ENCODE assay signal across 13 cellular contexts in the genomic region with DNA sequence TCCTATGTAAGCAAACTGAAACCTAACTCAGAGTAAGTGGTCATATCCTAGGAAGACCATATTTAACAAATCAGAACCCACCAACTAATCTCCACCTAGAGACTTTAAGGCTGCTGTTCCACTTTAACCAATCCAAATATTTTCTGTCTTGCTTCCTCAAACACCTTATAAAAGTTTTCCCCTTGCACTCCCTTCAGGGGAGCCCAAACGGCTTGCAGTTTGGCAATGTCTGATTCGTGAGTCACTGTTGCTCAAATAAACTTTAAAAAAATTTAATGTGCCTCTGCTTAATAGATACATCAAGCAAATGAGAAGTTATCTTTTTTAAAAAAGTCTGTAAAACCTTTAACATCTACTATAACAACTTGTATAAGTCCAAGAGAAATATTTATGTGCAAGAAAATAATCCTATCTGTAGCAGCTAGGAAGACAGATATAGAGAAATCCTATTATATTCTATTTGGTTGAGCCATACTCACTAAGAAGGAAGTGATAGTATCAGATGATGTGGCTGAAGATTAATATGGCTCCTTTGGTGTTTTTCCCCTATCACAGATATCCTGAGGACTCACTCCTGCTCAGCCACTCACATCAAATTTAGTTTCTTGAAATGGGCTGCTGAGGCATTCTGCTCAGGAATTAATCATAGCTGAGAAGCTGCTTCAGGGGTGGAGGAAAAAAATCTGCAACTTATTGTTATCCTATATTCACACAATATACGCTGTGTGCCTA.
DNase-seq lines count a peak whose midpoint lies in the region; ATAC-seq, FAIRE-seq and TF ChIP-seq lines count a peak whose summit lies in the region.
"Had no signal": no experiment of that assay in that cellular context is flagged by ENCODE, and none has a peak within 500 bp of the region (broad histone marks: within the 10 kb centered on the region; RNA-seq: fewer than 3 reads in every experiment).

No MANE protein-coding gene starts in this region.

- no peaks in the 10 kb centered on the region for H3K27me3 ChIP-seq in PC-3 (ENCODE audit: low read length)
- H3K27me3 ChIP-seq in endothelial cell of umbilical vein (ENCODE audit: control insufficient read depth in 2 of 2, insufficient read depth in 2 of 2, low read length in 2 of 2) = no peaks in the 10 kb centered on the region
- H3K27me3 ChIP-seq in naive thymus-derived CD4-positive, alpha-beta T cell (ENCODE audit: control insufficient read depth in 2 of 2, insufficient read depth in 2 of 2, low read length in 2 of 2) = no peaks in the 10 kb centered on the region
- H3K27me3 ChIP-seq in effector memory CD4-positive, alpha-beta T cell (replicated peaks; ENCODE audit: control insufficient read depth, insufficient read depth, low read length, poor library complexity, severe bottlenecking) = no peaks in the 10 kb centered on the region
- H3K27me3 ChIP-seq: body of pancreas had no signal

- H3K27me3 Mint-ChIP-seq in Calu3 (ENCODE audit: unreplicated experiment) = no peaks in the 10 kb centered on the region
- H3K27me3 Mint-ChIP-seq in naive thymus-derived CD4-positive, alpha-beta T cell = no peaks in the 10 kb centered on the region

- peak overlapping the region; percentile 53 for H3K27ac Mint-ChIP-seq in Calu3 (ENCODE audit: unreplicated experiment)
- no peak overlapping the region for H3K27ac Mint-ChIP-seq in naive thymus-derived CD4-positive, alpha-beta T cell

- CTCF ChIA-PET in Calu3 (lab: Charles Lee) (no interaction called here), PC-3 (lab: Charles Lee) (no interaction called here), endothelial cell of umbilical vein (lab: Charles Lee) (interaction anchor here (1.7 kb wide), 1 partner anchor 42 kb away, joined by 4 read pairs; no protein-coding TSS in a partner anchor)
- CTCF ChIA-PET in naive thymus-derived CD4-positive, alpha-beta T cell (lab: Charles Lee) = no interaction called here

- H3K4me3 ChIP-seq in PC-3 (ENCODE audit: low read length) = no peak overlapping the region
- H3K4me3 ChIP-seq in endothelial cell of umbilical vein (replicated peaks in 1 of 3; ENCODE audit: insufficient read depth in 1 of 3, low read depth in 1 of 3, low read length in 3 of 3) = peak overlapping the region in 1 of 3 experiments; percentile 14
- H3K4me3 ChIP-seq in naive thymus-derived CD4-positive, alpha-beta T cell (ENCODE audit: low read length) = no peak overlapping the region
- no peak overlapping the region for H3K4me3 ChIP-seq in effector memory CD4-positive, alpha-beta T cell (ENCODE audit: insufficient read depth, low read depth, low read length, poor library complexity, severe bottlenecking)
- H3K4me3 ChIP-seq: body of pancreas had no signal

- no peaks in the 10 kb centered on the region for H3K9me2 ChIP-seq in PC-3 (replicated peaks; ENCODE audit: low read length)

- H3K79me2 ChIP-seq in PC-3 (ENCODE audit: low read length) (no peaks in the 10 kb centered on the region), endothelial cell of umbilical vein (ENCODE audit: control insufficient read depth, insufficient read depth, low read length) (no peaks in the 10 kb centered on the region)

- H3F3A ChIP-seq in PC-3 (ENCODE audit: low read length, unreplicated experiment) = no peaks in the 10 kb centered on the region

- H2AFZ ChIP-seq in PC-3 (ENCODE audit: low read length) (no peak overlapping the region), endothelial cell of umbilical vein (ENCODE audit: low read depth, low read length) (no peak overlapping the region)

- peaks cover 16% of the 10 kb centered on the region for H3K4me1 Mint-ChIP-seq in Calu3 (ENCODE audit: low read depth, unreplicated experiment)
- peaks cover 0 to 7% (median 0%) of the 10 kb centered on the region in 7 donors for H3K4me1 Mint-ChIP-seq in naive thymus-derived CD4-positive, alpha-beta T cell

- peak; percentile 94 for ATAC-seq in PC-3
- ATAC-seq in naive thymus-derived CD4-positive, alpha-beta T cell = peak; percentile 29
- ATAC-seq: body of pancreas had no signal

- DNase-seq in Calu3 = peak; percentile 29
- DNase-seq in PC-3 = peak; percentile 87
- DNase-seq in endothelial cell of umbilical vein (ENCODE audit: low read depth, low spot score) = peak; percentile 27
- no peak for DNase-seq in naive thymus-derived CD4-positive, alpha-beta T cell
- no peak for DNase-seq in NCI-H2081 (lab: John Stamatoyannopoulos, UW)
- no peak for DNase-seq in effector memory CD4-positive, alpha-beta T cell
- no peak for DNase-seq in SIG-M5 (lab: John Stamatoyannopoulos, UW)
- no peak for DNase-seq in activated CD4-positive, alpha-beta T cell treated with anti-CD3 and anti-CD28 coated beads, Interleukin-2, amount 50 U/mL, for 48 hours
- DNase-seq: C1 segment of cervical spinal cord, erythroblast, kidney, SHP77 had no signal

- H3K27ac ChIP-seq in PC-3 (ENCODE audit: low read length) (peak overlapping the region; percentile 56), endothelial cell of umbilical vein (ENCODE audit: insufficient read depth, low read depth, low read length) (no peak overlapping the region)
- no peak overlapping the region for H3K27ac ChIP-seq in naive thymus-derived CD4-positive, alpha-beta T cell (ENCODE audit: low read depth, low read length)
- H3K27ac ChIP-seq in effector memory CD4-positive, alpha-beta T cell (ENCODE audit: insufficient read depth, low read length, poor library complexity, severe bottlenecking) = no peak overlapping the region

- peaks cover 6% of the 10 kb centered on the region for H3K36me3 Mint-ChIP-seq in Calu3 (ENCODE audit: insufficient read depth, unreplicated experiment)
- H3K36me3 Mint-ChIP-seq in naive thymus-derived CD4-positive, alpha-beta T cell = peaks cover 5 to 26% (median 17%) of the 10 kb centered on the region in 5 donors

- dilution Hi-C loops in endothelial cell of umbilical vein (cut with MboI; ENCODE audit: extremely low pct_ligation_motif_present, low sequenced_read_pairs) = no loop called here

- no peak overlapping the region for H3K4me3 Mint-ChIP-seq in Calu3 (ENCODE audit: low read depth, unreplicated experiment)
- no peak overlapping the region for H3K4me3 Mint-ChIP-seq in naive thymus-derived CD4-positive, alpha-beta T cell

- H3K4me2 ChIP-seq in PC-3 (ENCODE audit: low read length) (peak overlapping the region; percentile 32), endothelial cell of umbilical vein (ENCODE audit: insufficient read depth, low read length) (no peak overlapping the region)

- H3K4me1 ChIP-seq in PC-3 (ENCODE audit: insufficient read depth, low read length) (peaks cover 28% of the 10 kb centered on the region), endothelial cell of umbilical vein (ENCODE audit: control insufficient read depth, extremely low read depth, insufficient read depth, low read length) (no peaks in the 10 kb centered on the region)
- no peaks in the 10 kb centered on the region for H3K4me1 ChIP-seq in naive thymus-derived CD4-positive, alpha-beta T cell (ENCODE audit: control insufficient read depth in 2 of 2, insufficient read depth in 2 of 2, low read length in 2 of 2)
- H3K4me1 ChIP-seq in effector memory CD4-positive, alpha-beta T cell (ENCODE audit: control insufficient read depth, insufficient read depth, low read length, poor library complexity, severe bottlenecking) = no peaks in the 10 kb centered on the region
- H3K4me1 ChIP-seq: body of pancreas had no signal

- H3K9me1 ChIP-seq in endothelial cell of umbilical vein (replicated peaks; ENCODE audit: control insufficient read depth, extremely low read depth, insufficient read depth, low read length) = no peaks in the 10 kb centered on the region

- H3K9me3 ChIP-seq in PC-3 (ENCODE audit: low read length) (no peaks in the 10 kb centered on the region), endothelial cell of umbilical vein (replicated peaks; ENCODE audit: control insufficient read depth, insufficient read depth, low read length) (no peaks in the 10 kb centered on the region)
- no peaks in the 10 kb centered on the region for H3K9me3 ChIP-seq in naive thymus-derived CD4-positive, alpha-beta T cell (ENCODE audit: control insufficient read depth in 2 of 3, low read length in 3 of 3)
- no peaks in the 10 kb centered on the region for H3K9me3 ChIP-seq in effector memory CD4-positive, alpha-beta T cell (ENCODE audit: control insufficient read depth, low read length)
- H3K9me3 ChIP-seq: body of pancreas had no signal

- no peaks in the 10 kb centered on the region for H4K20me1 ChIP-seq in PC-3 (ENCODE audit: low read length)
- H4K20me1 ChIP-seq in endothelial cell of umbilical vein (replicated peaks; ENCODE audit: control insufficient read depth, extremely low read depth, insufficient read depth, low read length) = no peaks in the 10 kb centered on the region

- no peak for TF ChIP-seq CTCF in Calu3 (IDR thresholded peaks at IDR 0.05; ENCODE audit: unreplicated experiment)
- no peak for TF ChIP-seq CTCF in PC-3 (conservative IDR thresholded peaks at IDR 0.05; ENCODE audit: low read depth, low read length)
- no peak for TF ChIP-seq CTCF in endothelial cell of umbilical vein (IDR thresholded peaks at IDR 0.05; ENCODE audit: extremely low read depth in 1 of 2, insufficient read depth in 1 of 2, low read depth in 1 of 2, low read length in 2 of 2)

- no TSS peak for BruUV-seq in Calu3 (replicated peaks; lab: Mats Ljungman, UMichigan)
- TSS peak; percentile 46 for BruUV-seq in PC-3 (replicated peaks; lab: Mats Ljungman, UMichigan)
- no TSS peak for BruUV-seq in endothelial cell of umbilical vein (replicated peaks; lab: Mats Ljungman, UMichigan)

- H3K36me3 ChIP-seq in PC-3 (ENCODE audit: low read depth, low read length) (no peaks in the 10 kb centered on the region; the same call in 1 of the 2 replicates), endothelial cell of umbilical vein (ENCODE audit: control insufficient read depth in 2 of 2, extremely low read depth in 1 of 2, insufficient read depth in 2 of 2, low read length in 2 of 2) (no peaks in the 10 kb centered on the region)
- H3K36me3 ChIP-seq in naive thymus-derived CD4-positive, alpha-beta T cell (ENCODE audit: control insufficient read depth in 2 of 3, insufficient read depth in 3 of 3, low read length in 3 of 3) = no peaks in the 10 kb centered on the region
- no peaks in the 10 kb centered on the region for H3K36me3 ChIP-seq in effector memory CD4-positive, alpha-beta T cell (ENCODE audit: control insufficient read depth, insufficient read depth, low read length)

- H3K9ac ChIP-seq in PC-3 (ENCODE audit: low read length) (0 out of 2 replicates have a peak overlapping the region, but pooled peaks have one; percentile 6), endothelial cell of umbilical vein (replicated peaks; ENCODE audit: extremely low read depth, insufficient read depth, low read length) (no peak overlapping the region)

- intact Hi-C loops in Calu3 (cut with micrococcal nuclease; ENCODE audit: unreplicated experiment) (no loop called here), PC-3 (cut with micrococcal nuclease) (loop anchor here (2.0 to 5.0 kb wide), 2 partner anchors 45 to 65 kb away; a partner anchor contains a TSS), endothelial cell of umbilical vein (cut with micrococcal nuclease) (no loop called here)
- intact Hi-C loops in naive thymus-derived CD4-positive, alpha-beta T cell (cut with micrococcal nuclease) = no loop called here

- POLR2A ChIA-PET in PC-3 (lab: Charles Lee; ENCODE audit: unreplicated experiment) (interaction anchor here (1.1 kb wide), 1 partner anchor 65 kb away, joined by 4 read pairs; a partner anchor contains a TSS), endothelial cell of umbilical vein (lab: Charles Lee) (no interaction called here)
- POLR2A ChIA-PET in naive thymus-derived CD4-positive, alpha-beta T cell (lab: Charles Lee) = no interaction called here

- no peak for TF ChIP-seq POLR2A in endothelial cell of umbilical vein (IDR thresholded peaks at IDR 0.05; ENCODE audit: low read depth, low read length)

- FAIRE-seq in endothelial cell of umbilical vein (lab: Jason Lieb, UNC) = peak; percentile 12

- peaks cover 3% of the 10 kb centered on the region for H3K9me3 Mint-ChIP-seq in Calu3 (ENCODE audit: low read depth, unreplicated experiment)
- no peaks in the 10 kb centered on the region for H3K9me3 Mint-ChIP-seq in naive thymus-derived CD4-positive, alpha-beta T cell

Comparison
In these comparisons a context has a peak if more than half of its experiments do, and no peak if none do; other contexts are left out.
1. DNase-seq: peak in Calu3 (single experiment), PC-3 (single experiment) and endothelial cell of umbilical vein (single experiment); none in naive thymus-derived CD4-positive, alpha-beta T cell (0 of 9), NCI-H2081 (0 of 2), effector memory CD4-positive, alpha-beta T cell (0 of 3), SIG-M5 (single experiment) and activated CD4-positive, alpha-beta T cell treated with anti-CD3 and anti-CD28 coated beads, Interleukin-2, amount 50 U/mL, for 48 hours (0 of 2).